Comparison of ENCODE assay signal across 9 cellular contexts in genomic region chr10:87659571-87660483, GRCh38. TPM values are rescaled to one million over a fixed set of nuclear protein-coding genes. Genes with fewer than 3 reads are reported as not detected.
DNase-seq lines count a peak whose midpoint lies in the region; ATAC-seq and TF ChIP-seq lines count a peak whose summit lies in the region.
"Had no signal": no experiment of that assay in that cellular context is flagged by ENCODE, and none has a peak within 500 bp of the region (broad histone marks: within the 10 kb centered on the region; RNA-seq: fewer than 3 reads in every experiment).

Gene PAPSS2 (plus strand): TSS chr10:87659878. CDS start chr10:87659982, 104 bp downstream.

- H3K36me3 ChIP-seq in tibial artery = no peaks in the 10 kb centered on the region

- H3K27me3 ChIP-seq in tibial artery = no peaks in the 10 kb centered on the region

- H3K4me3 ChIP-seq in tibial artery = peak within 1 kb of the TSS; percentile 85 to 96

- intact Hi-C loops in tibial artery (cut with DNase I; ENCODE audit: low total_unique reads) = loop anchor here (5.0 kb wide), 1 partner anchor 72 kb away; no protein-coding TSS in a partner anchor

- H3K27ac ChIP-seq in tibial artery = peak within 1 kb of the TSS; percentile 81 to 88
- H3K27ac ChIP-seq: 22Rv1 had no signal

- H3K9me3 ChIP-seq in tibial artery = no peaks in the 10 kb centered on the region

- peak; percentile 69 for DNase-seq in DMS 273 (lab: John Stamatoyannopoulos, UW; ENCODE audit: unreplicated experiment)
- no peak for DNase-seq in DMS 273 treated with DMSO at 0.1 percent for 48 hours (lab: John Stamatoyannopoulos, UW)
- DNase-seq in LHCN-M2 (ENCODE audit: low read depth) = peak; percentile 52
- peak; percentile 17 to 36 for DNase-seq in activated CD4-positive, alpha-beta T cell treated with anti-CD3 and anti-CD28 coated beads, Interleukin-2, amount 50 U/mL, for 48 hours
- peak; percentile 30 to 31 for DNase-seq in erythroblast (lab: John Stamatoyannopoulos, UW)
- peak; percentile 58 for DNase-seq in mucosa of gallbladder (ENCODE audit: low spot score)
- DNase-seq in tibial artery = peak; percentile 70 to 81

- ATAC-seq in HG03175 (IDR thresholded peaks at IDR 0.05; ENCODE audit: unreplicated experiment) = no peak

- no peak for TF ChIP-seq CTCF in tibial artery (IDR thresholded peaks at IDR 0.05)

- TF ChIP-seq POLR2A in erythroblast (IDR thresholded peaks at IDR 0.05; ENCODE audit: low read length) = no peak

- peaks cover 0 to 39% (median 14%) of the 10 kb centered on the region in 4 donors for H3K4me1 ChIP-seq in tibial artery

RNA-seq across cellular contexts. Expression of gene PAPSS2, which starts in this region (rescaled TPM):
- total RNA-seq in LHCN-M2 (2014; rRNA removed) (34.5 and 41.2 TPM in 2 replicates), mucosa of gallbladder (96.4 TPM)
- 43.6 TPM for polyA plus RNA-seq in LHCN-M2 (2012)
